Comparison of ENCODE assay signal across 8 cellular contexts in genomic region chrX:30653415-30654131, GRCh38. TPM values are rescaled to one million over a fixed set of nuclear protein-coding genes. Genes with fewer than 3 reads are reported as not detected.
DNase-seq lines count a peak whose midpoint lies in the region; ATAC-seq, FAIRE-seq and TF ChIP-seq lines count a peak whose summit lies in the region.

Gene GK, plus strand, starts transcription at chrX:30653423. Its CDS starts 115 bp downstream, at chrX:30653538.

- TF ChIP-seq CTCF in astrocyte of the spinal cord (IDR thresholded peaks at IDR 0.05; ENCODE audit: low read depth, low read length) = no peak
- TF ChIP-seq CTCF in smooth muscle cell (IDR thresholded peaks at IDR 0.05; ENCODE audit: borderline replicate concordance, insufficient read depth, poor library complexity, severe bottlenecking) = no peak
- TF ChIP-seq CTCF in D721Med (IDR thresholded peaks at IDR 0.05; ENCODE audit: insufficient read depth, missing control alignments) = no peak

- no peaks in the 10 kb centered on the region for H3F3A ChIP-seq in smooth muscle cell (ENCODE audit: low read depth)

- 57% methylated on average over 40 of the region's 53 CpGs for whole genome bisulfite sequencing in smooth muscle cell (ENCODE audit: low lambda C conversion rate)

- peak within 1 kb of the TSS; percentile 89 for H3K9ac ChIP-seq in NT2/D1 (ENCODE audit: insufficient read length, low read depth)
- H3K9ac ChIP-seq in smooth muscle cell (ENCODE audit: low read depth) = peak within 1 kb of the TSS; percentile 74

- no peaks in the 10 kb centered on the region for H4K20me1 ChIP-seq in smooth muscle cell (ENCODE audit: low read depth)

- H3K9me3 ChIP-seq in NT2/D1 (ENCODE audit: insufficient read depth, low read length) (no peaks in the 10 kb centered on the region), smooth muscle cell (replicated peaks; ENCODE audit: low read depth) (no peaks in the 10 kb centered on the region)

- DNase-seq in NCI-H748 (lab: John Stamatoyannopoulos, UW; ENCODE audit: unreplicated experiment) (peak; percentile 37), NCI-H748 treated with DMSO at 0.1 percent for 48 hours (lab: John Stamatoyannopoulos, UW) (no peak), NT2/D1 (ENCODE audit: low read depth, low spot score) (no peak), astrocyte of the spinal cord (ENCODE audit: low read depth, low spot score) (no peak), iPS-NIHi7 (ENCODE audit: extremely low spot score) (peak; percentile 14), smooth muscle cell (lab: John Stamatoyannopoulos, UW; ENCODE audit: unreplicated experiment) (peak; percentile 12), D721Med (ENCODE audit: insufficient read length, low spot score) (no peak)

- H3K36me3 ChIP-seq in NT2/D1 (ENCODE audit: insufficient read depth, insufficient read length, low read length) (no peaks in the 10 kb centered on the region), smooth muscle cell (ENCODE audit: low read depth) (no peaks in the 10 kb centered on the region)

- H3K27ac ChIP-seq in smooth muscle cell (ENCODE audit: low read depth) = peak within 1 kb of the TSS; percentile 47

- H3K4me1 ChIP-seq in NT2/D1 (ENCODE audit: insufficient read depth, insufficient read length) = no peaks in the 10 kb centered on the region
- no peaks in the 10 kb centered on the region for H3K4me1 ChIP-seq in smooth muscle cell (ENCODE audit: low read depth)

- no peak for FAIRE-seq in D721Med (lab: Jason Lieb, UNC)

- H3K4me3 ChIP-seq in NT2/D1 (ENCODE audit: insufficient read length, low read depth) (peak within 1 kb of the TSS; percentile 79), astrocyte of the spinal cord (ENCODE audit: low read depth, low read length) (peak within 1 kb of the TSS; percentile 63), smooth muscle cell (peak within 1 kb of the TSS; percentile 54)

- H3K79me2 ChIP-seq in smooth muscle cell (ENCODE audit: low read depth) = no peaks in the 10 kb centered on the region

- peaks cover 9% of the 10 kb centered on the region for H3K27me3 ChIP-seq in NT2/D1 (ENCODE audit: insufficient read depth, insufficient read length)
- H3K27me3 ChIP-seq in smooth muscle cell (ENCODE audit: low read depth) = no peaks in the 10 kb centered on the region

- peak within 1 kb of the TSS; percentile 83 for H3K4me2 ChIP-seq in smooth muscle cell

- peak within 1 kb of the TSS; percentile 66 for H2AFZ ChIP-seq in smooth muscle cell (ENCODE audit: low read depth)

- peak; percentile 18 for ATAC-seq in HG02571 (IDR thresholded peaks at IDR 0.05; ENCODE audit: unreplicated experiment)

- in situ Hi-C loops in astrocyte of the spinal cord (cut with HindIII; ENCODE audit: low sequenced_read_pairs) = no loop called here

RNA-seq across cellular contexts. Expression of gene GK, which starts in this region (rescaled TPM):
- 5.7 and 5.8 TPM in 2 replicates for total RNA-seq in smooth muscle cell
- 2.6 and 4.5 TPM in 2 replicates for polyA plus RNA-seq in smooth muscle cell

Comparison
In these comparisons a context has a peak if more than half of its experiments do, and no peak if none do; other contexts are left out.
1. DNase-seq: peak in NCI-H748 (single experiment), iPS-NIHi7 (single experiment) and smooth muscle cell (single experiment); none in NCI-H748 treated with DMSO at 0.1 percent for 48 hours (single experiment), NT2/D1 (single experiment), astrocyte of the spinal cord (single experiment) and D721Med (single experiment).
2. Peak in every context shown above with its lines, with median percentiles within 50 percentile points of each other: H3K4me3 ChIP-seq.